31 cellular contexts compared by ENCODE assay signal in the genomic region with DNA sequence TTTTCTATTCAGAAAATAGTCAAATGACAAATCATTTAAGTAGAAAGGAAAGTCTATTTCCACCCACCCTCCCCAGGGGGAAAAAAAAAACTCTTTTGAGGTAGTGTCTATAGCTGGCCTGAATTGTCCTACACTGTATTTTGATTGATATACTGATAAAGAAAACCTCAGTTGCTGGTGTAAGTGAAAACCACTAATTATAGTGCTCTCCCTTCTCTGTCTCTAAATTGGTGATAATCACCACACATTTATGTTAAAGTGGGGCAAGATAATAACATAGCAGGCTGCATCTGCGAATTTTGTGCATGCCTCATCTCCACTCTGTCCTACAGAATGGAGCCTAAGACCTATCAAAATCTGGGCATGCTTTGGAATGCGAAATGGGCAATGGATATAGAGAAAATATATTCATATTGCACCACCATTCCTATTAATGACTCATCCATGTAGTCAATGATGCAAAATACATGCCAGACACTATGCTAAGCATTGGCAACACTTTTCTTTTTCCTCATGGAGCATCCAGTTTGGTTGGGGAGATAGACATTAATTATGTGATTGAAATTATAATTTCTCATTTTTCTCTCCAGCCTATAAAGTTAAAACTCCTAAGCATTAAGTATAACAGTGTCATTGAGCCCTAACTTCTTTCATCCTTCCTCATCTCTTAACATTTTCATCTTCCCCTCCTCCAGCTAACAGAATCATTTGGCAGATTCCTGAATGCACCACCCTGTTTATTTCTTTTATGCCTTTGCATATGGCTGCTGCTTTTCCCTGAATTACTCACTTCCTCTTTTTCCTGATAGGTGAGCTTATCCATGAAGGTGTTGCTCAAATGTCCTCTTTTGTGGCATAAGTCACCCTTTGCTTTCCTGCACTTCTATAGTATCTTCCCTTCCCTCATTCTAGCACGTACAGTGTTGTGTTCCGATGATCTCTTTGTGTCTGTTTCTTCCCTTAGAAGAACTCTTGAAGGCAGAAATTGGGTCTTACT. TPM values are rescaled to one million over a fixed set of nuclear protein-coding genes. Genes with fewer than 3 reads are reported as not detected.
DNase-seq lines count a peak whose midpoint lies in the region; ATAC-seq, FAIRE-seq and TF ChIP-seq lines count a peak whose summit lies in the region.
"Had no signal": no experiment of that assay in that cellular context is flagged by ENCODE, and none has a peak within 500 bp of the region (broad histone marks: within the 10 kb centered on the region; RNA-seq: fewer than 3 reads in every experiment).

No MANE protein-coding gene starts in this region.

- DNase-seq in NCI-H748 (lab: John Stamatoyannopoulos, UW; ENCODE audit: unreplicated experiment) (peak; percentile 19), mammary epithelial cell (peak; percentile 20), keratinocyte (ENCODE audit: low read depth, low spot score) (no peak), activated gamma-delta T cell (lab: John Stamatoyannopoulos, UW) (no peak), DMS79 treated with DMSO at 0.1 percent for 48 hours (lab: John Stamatoyannopoulos, UW) (no peak), upper lobe of right lung (no peak)
- DNase-seq: activated B cell treated with CpG ODN at 0.5 μM for 24 hours; activated CD4-positive, alpha-beta T cell treated with anti-CD3 and anti-CD28 coated beads, Interleukin-2, amount 10 ng/mL, durations not matched to agents 7 days and 5 days; activated gamma-delta T cell treated with Interleukin-2 at 50 U/mL for 16 hours; activated naive CD8-positive, alpha-beta T cell treated with anti-CD3 and anti-CD28 coated beads, Interleukin-2, amount 10 ng/mL, durations not matched to agents 7 days and 5 days; activated T-cell treated with anti-CD3 and anti-CD28 coated beads, Interleukin-2, amount 50 U/mL, for 4 hours; C1 segment of cervical spinal cord; central memory CD4-positive, alpha-beta T cell; COR-L47; hypothalamus; IMR-90; NCI-H1930; NCI-H526; stimulated activated CD4-positive, alpha-beta T cell treated with anti-CD3 and anti-CD28 coated beads, Interleukin-1b, Interleukin-23, amount 100 ng/mL, for 48 hours; stimulated activated naive CD4-positive, alpha-beta T cell treated with Interleukin-2 at 50 U/mL for 16 hours; upper lobe of left lung had no signal

- in situ Hi-C loops in mammary epithelial cell (cut with MboI; ENCODE audit: low sequenced_read_pairs in 2 of 2) = no loop called here

- H3K4me3 ChIP-seq in HEK293 (ENCODE audit: low read depth, low read length) (no peak overlapping the region), mammary epithelial cell (replicated peaks in 1 of 3; ENCODE audit: insufficient read depth in 1 of 3, low read depth in 2 of 3, low read length in 3 of 3) (no peak overlapping the region), keratinocyte (ENCODE audit: control insufficient read depth in 2 of 3, extremely low read depth in 1 of 3, insufficient read depth in 2 of 3, low read depth in 1 of 3, low read length in 3 of 3) (no peak overlapping the region), upper lobe of right lung (no peak overlapping the region)
- H3K4me3 ChIP-seq: SK-N-MC, suprapubic skin, upper lobe of left lung had no signal

- H3K36me3 ChIP-seq in HEK293 (ENCODE audit: control insufficient read depth in 2 of 2, insufficient read depth in 1 of 2, low read length in 2 of 2) (no peaks in the 10 kb centered on the region), mammary epithelial cell (ENCODE audit: insufficient read depth, low read length) (no peaks in the 10 kb centered on the region), keratinocyte (ENCODE audit: control insufficient read depth in 2 of 2, extremely low read depth in 1 of 2, insufficient read depth in 2 of 2, low read length in 2 of 2) (no peaks in the 10 kb centered on the region), upper lobe of right lung (no peaks in the 10 kb centered on the region)
- H3K36me3 ChIP-seq: suprapubic skin, upper lobe of left lung had no signal

- TF ChIP-seq CTCF in HEK293 (tag by site-specific recombination; IDR thresholded peaks at IDR 0.05) (no peak), mammary epithelial cell (conservative IDR thresholded peaks at IDR 0.05 in 1 of 2, IDR thresholded peaks at IDR 0.05 in 1 of 2; ENCODE audit: extremely low read depth in 1 of 2, insufficient read depth in 1 of 2, low read depth in 1 of 2, low read length in 2 of 2) (no peak), keratinocyte (optimal IDR thresholded peaks at IDR 0.05 in 1 of 3, IDR thresholded peaks at IDR 0.05 in 1 of 3, conservative IDR thresholded peaks at IDR 0.05 in 1 of 3; ENCODE audit: extremely low read depth in 1 of 3, insufficient read depth in 2 of 3, low read length in 3 of 3) (no peak), upper lobe of right lung (IDR thresholded peaks at IDR 0.05) (no peak)

- H3K9ac ChIP-seq in mammary epithelial cell (ENCODE audit: insufficient read depth, low read length) = no peak overlapping the region
- no peak overlapping the region for H3K9ac ChIP-seq in keratinocyte (ENCODE audit: control insufficient read depth, extremely low read depth, insufficient read depth, low read length)
- H3K9ac ChIP-seq: parathyroid adenoma had no signal

- intact Hi-C loops in mammary epithelial cell (cut with micrococcal nuclease) = no loop called here
- intact Hi-C loops in upper lobe of right lung (cut with DNase I) = no loop called here

- no TSS peak for BruUV-seq in mammary epithelial cell (replicated peaks; lab: Mats Ljungman, UMichigan)

- 99% methylated on average over 4 of the region's 4 CpGs for WGBS in mammary epithelial cell (ENCODE audit: low coverage, missing lambda C conversion rate)

- no peaks in the 10 kb centered on the region for H3K4me1 ChIP-seq in HEK293 (ENCODE audit: control insufficient read depth, insufficient read depth, low read length)
- H3K4me1 ChIP-seq in mammary epithelial cell (ENCODE audit: insufficient read depth, low read length) = no peaks in the 10 kb centered on the region
- peaks cover 7% of the 10 kb centered on the region for H3K4me1 ChIP-seq in keratinocyte (ENCODE audit: control insufficient read depth, extremely low read depth, insufficient read depth, low read length)
- H3K4me1 ChIP-seq in upper lobe of right lung = no peaks in the 10 kb centered on the region
- H3K4me1 ChIP-seq: parathyroid adenoma, suprapubic skin, upper lobe of left lung had no signal

- H3K27me3 ChIP-seq in mammary epithelial cell (ENCODE audit: insufficient read depth, low read length) = no peaks in the 10 kb centered on the region
- H3K27me3 ChIP-seq in keratinocyte (ENCODE audit: control insufficient read depth, extremely low read depth, insufficient read depth, low read length) = no peaks in the 10 kb centered on the region
- no peaks in the 10 kb centered on the region for H3K27me3 ChIP-seq in upper lobe of right lung
- H3K27me3 ChIP-seq: suprapubic skin, upper lobe of left lung had no signal

- dilution Hi-C loops in mammary epithelial cell (cut with HindIII; ENCODE audit: low sequenced_read_pairs) (no loop called here), keratinocyte (cut with MboI; ENCODE audit: extremely low pct_ligation_motif_present, low sequenced_read_pairs) (no loop called here)

- no peak overlapping the region for H2AFZ ChIP-seq in mammary epithelial cell (ENCODE audit: low read depth, low read length)
- peak overlapping the region; percentile 25 for H2AFZ ChIP-seq in keratinocyte (ENCODE audit: control insufficient read depth, low read length)
- H2AFZ ChIP-seq: parathyroid adenoma had no signal

- H3K9me3 ChIP-seq in HEK293 (ENCODE audit: control insufficient read depth, insufficient read depth, low read depth, low read length) (no peaks in the 10 kb centered on the region), mammary epithelial cell (replicated peaks; ENCODE audit: insufficient read depth, low read length) (no peaks in the 10 kb centered on the region), keratinocyte (ENCODE audit: control insufficient read depth, low read depth, low read length) (no peaks in the 10 kb centered on the region), upper lobe of right lung (no peaks in the 10 kb centered on the region)
- H3K9me3 ChIP-seq: suprapubic skin, upper lobe of left lung had no signal

- CTCF ChIA-PET in HEK293 (lab: Yijun Ruan, JAX) (interaction anchor here (0.6 to 0.7 kb wide), 2 partner anchors 37 to 205 kb away, joined by 3 read pairs; partner anchors contain the start of gene SLC9A4), mammary epithelial cell (lab: Charles Lee; ENCODE audit: low non-redundant PET) (no interaction called here)

- no peaks in the 10 kb centered on the region for H4K20me1 ChIP-seq in mammary epithelial cell (ENCODE audit: insufficient read depth, low read length)
- H4K20me1 ChIP-seq in keratinocyte (ENCODE audit: control insufficient read depth, extremely low read depth, insufficient read depth, low read length) = no peaks in the 10 kb centered on the region

- no peak for ATAC-seq in upper lobe of right lung
- ATAC-seq: activated T-cell treated with anti-CD3 and anti-CD28 coated beads, Interleukin-2, amount 50 U/mL, for 4 hours; esophagus mucosa; HCT116 had no signal

- peak; percentile 43 for FAIRE-seq in keratinocyte (lab: Jason Lieb, UNC)
- FAIRE-seq: astrocyte, small intestine had no signal

- H3K79me2 ChIP-seq in mammary epithelial cell (ENCODE audit: insufficient read depth, low read length) (no peaks in the 10 kb centered on the region), keratinocyte (ENCODE audit: control insufficient read depth, insufficient read depth, low read length) (no peaks in the 10 kb centered on the region)
- H3K79me2 ChIP-seq: parathyroid adenoma had no signal

- H3K27ac ChIP-seq in HEK293 (ENCODE audit: extremely low read depth, low read depth, low read length) = no peak overlapping the region
- H3K27ac ChIP-seq in mammary epithelial cell (ENCODE audit: insufficient read depth, low read depth, low read length) = no peak overlapping the region
- H3K27ac ChIP-seq in keratinocyte (ENCODE audit: control insufficient read depth, insufficient read depth, low read length) = no peak overlapping the region
- no peak overlapping the region for H3K27ac ChIP-seq in upper lobe of right lung
- H3K27ac ChIP-seq: parathyroid adenoma, SK-N-MC, suprapubic skin, upper lobe of left lung had no signal

- H3K9me1 ChIP-seq in keratinocyte (ENCODE audit: control insufficient read depth, extremely low read depth, insufficient read depth, low read length) = no peaks in the 10 kb centered on the region

- H3K4me2 ChIP-seq in mammary epithelial cell (ENCODE audit: insufficient read depth, low read depth, low read length) (no peak overlapping the region), keratinocyte (ENCODE audit: control insufficient read depth, extremely low read depth, insufficient read depth, low read depth, low read length) (peak overlapping the region; percentile 23)

- POLR2A ChIA-PET in HEK293 (lab: Yijun Ruan, JAX) = no interaction called here

RNA-seq across cellular contexts. Expression of gene SLC9A2, which starts 58.2 kb away (rescaled TPM):
- total RNA-seq in mammary epithelial cell = under 1 TPM; 0.33 to 0.52 TPM
- 0.44 TPM for polyA plus RNA-seq in mammary epithelial cell
- 0.62 TPM for polyA minus RNA-seq in mammary epithelial cell
- 0.05 to 0.13 TPM (median 0.09 TPM) in 3 replicates for polyA plus RNA-seq in keratinocyte
- polyA plus RNA-seq in keratinocyte (2011; ENCODE audit: low read depth) = 0.05 TPM
- 0.01 and 0.04 TPM in 2 replicates for polyA plus RNA-seq in keratinocyte (2011; cell fraction: cytosol; rRNA removed)
- polyA plus RNA-seq in keratinocyte (2011; cell fraction: nucleus; rRNA removed) = 0.23 and 0.39 TPM in 2 replicates
- polyA plus RNA-seq in keratinocyte (2012; ENCODE audit: low replicate concordance) = 0.05 TPM in 1 of 2 replicates, not detected in the other
- polyA minus RNA-seq in keratinocyte = 0.10 TPM in 1 of 3 replicates, not detected in the others
- polyA minus RNA-seq in keratinocyte (2011; cell fraction: cytosol; rRNA and poly(A)+ RNA removed) = not detected
- polyA minus RNA-seq in keratinocyte (2011; cell fraction: nucleus; rRNA and poly(A)+ RNA removed) = 0.21 and 1.2 TPM in 2 replicates
- 0.58 TPM for total RNA-seq in upper lobe of right lung
- total RNA-seq: activated B cell treated with CpG ODN at 0.5 μM for 24 hours; activated CD4-positive, alpha-beta T cell treated with anti-CD3 and anti-CD28 coated beads, Interleukin-2, amount 10 ng/mL, durations not matched to agents 7 days and 5 days; activated naive CD8-positive, alpha-beta T cell treated with anti-CD3 and anti-CD28 coated beads, Interleukin-2, amount 10 ng/mL, durations not matched to agents 7 days and 5 days; G401; IMR-90; T-helper 1 cell treated with Interleukin-12 subunit alpha and Interleukin-12 subunit beta and Interleukin-4 antibody, amounts not matched to agents 30 ng/mL and 1 ng/mL, for 36 hours had no signal
- polyA plus RNA-seq: IMR-90 had no signal

Comparison
In these comparisons a context has a peak if more than half of its experiments do, and no peak if none do; other contexts are left out.
1. DNase-seq: peak in NCI-H748 (single experiment) and mammary epithelial cell (single experiment); none in keratinocyte (single experiment), activated gamma-delta T cell (single experiment), DMS79 treated with DMSO at 0.1 percent for 48 hours (single experiment) and upper lobe of right lung (single experiment).